Comparison of ENCODE assay signal across 26 cellular contexts in genomic region chr1:53093778-53094532, GRCh38. TPM values are rescaled to one million over a fixed set of nuclear protein-coding genes. Genes with fewer than 3 reads are reported as not detected.
"Had no signal": no experiment of that assay in that cellular context is flagged by ENCODE, and none has a peak within 500 bp of the region (broad histone marks: within the 10 kb centered on the region; RNA-seq: fewer than 3 reads in every experiment).

No MANE protein-coding gene starts in this region.

- H3K27me3 ChIP-seq: adrenal gland, dorsolateral prefrontal cortex had no signal

- H3K36me3 ChIP-seq: adrenal gland had no signal

- H3K9me3 Mint-ChIP-seq: activated T-cell treated with anti-CD3 and anti-CD28 coated beads, Interleukin-2, amount 50 U/mL, for 24 hours; activated T-helper 17 cell treated with anti-CD3 and anti-CD28 coated beads, Interleukin-2, amount 50 U/mL, for 72 hours; effector memory CD8-positive, alpha-beta T cell; nephron; T-cell; T-helper 2 cell treated with Interferon-gamma antibody and Interleukin-4, amounts not matched to agents 5 μg/mL and 100 μg/mL, for 36 hours had no signal

- H3K27ac ChIP-seq: adrenal gland had no signal

- H3K27ac Mint-ChIP-seq: activated naive CD8-positive, alpha-beta T cell; activated T-cell treated with anti-CD3 and anti-CD28 coated beads, Interleukin-2, amount 50 U/mL, for 24 hours; activated T-helper 17 cell treated with anti-CD3 and anti-CD28 coated beads, Interleukin-2, amount 50 U/mL, for 72 hours; effector memory CD8-positive, alpha-beta T cell; nephron; progenitor cell of endocrine pancreas; T-cell; T-helper 2 cell treated with Interferon-gamma antibody and Interleukin-4, amounts not matched to agents 5 μg/mL and 100 μg/mL, for 36 hours had no signal

- H3K9me3 ChIP-seq: adrenal gland had no signal

- H3K4me1 ChIP-seq: adrenal gland had no signal

- ATAC-seq: activated T-helper 17 cell treated with anti-CD3 and anti-CD28 coated beads, Interleukin-2, amount 50 U/mL, for 72 hours; effector memory CD8-positive, alpha-beta T cell; esophagus mucosa; left ventricle myocardium superior; stimulated activated naive CD8-positive, alpha-beta T cell treated with anti-CD3 and anti-CD28 coated beads, Interleukin-15, Interleukin-2, amounts not matched to agents 100 U/mL and 50 U/mL, for 24 hours; T-cell had no signal

- H3K36me3 Mint-ChIP-seq: activated naive CD8-positive, alpha-beta T cell; T-cell had no signal

- H3K4me3 Mint-ChIP-seq: activated naive CD8-positive, alpha-beta T cell; activated T-cell treated with anti-CD3 and anti-CD28 coated beads, Interleukin-2, amount 50 U/mL, for 24 hours; activated T-helper 17 cell treated with anti-CD3 and anti-CD28 coated beads, Interleukin-2, amount 50 U/mL, for 72 hours; effector memory CD8-positive, alpha-beta T cell; nephron; T-cell; T-helper 2 cell treated with Interferon-gamma antibody and Interleukin-4, amounts not matched to agents 5 μg/mL and 100 μg/mL, for 36 hours had no signal

- H3K27me3 Mint-ChIP-seq: activated naive CD8-positive, alpha-beta T cell; activated T-cell treated with anti-CD3 and anti-CD28 coated beads, Interleukin-2, amount 50 U/mL, for 24 hours; activated T-helper 17 cell treated with anti-CD3 and anti-CD28 coated beads, Interleukin-2, amount 50 U/mL, for 72 hours; effector memory CD8-positive, alpha-beta T cell; T-cell had no signal

- H3K4me3 ChIP-seq: adrenal gland, dorsolateral prefrontal cortex had no signal

- H3K4me1 Mint-ChIP-seq: activated T-helper 17 cell treated with anti-CD3 and anti-CD28 coated beads, Interleukin-2, amount 50 U/mL, for 72 hours; nephron; T-cell had no signal

- DNase-seq: activated CD4-positive, alpha-beta T cell treated with anti-CD3 and anti-CD28 coated beads for 1 hour; activated naive CD4-positive, alpha-beta T cell; activated T-cell treated with anti-CD3 and anti-CD28 coated beads, Interleukin-2, amount 50 U/mL, for 24 hours; adrenal gland; central memory CD4-positive, alpha-beta T cell; dorsolateral prefrontal cortex; effector memory CD8-positive, alpha-beta T cell; hippocampal formation; kidney glomerular epithelial cell; left ventricle myocardium superior; mammary epithelial cell; stimulated activated CD4-positive, alpha-beta T cell treated with anti-CD3 and anti-CD28 coated beads, Interleukin-12 subunit alpha, Interleukin-12 subunit beta, amount 100 ng/mL, for 4 hours; stimulated activated CD4-positive, alpha-beta T cell treated with anti-CD3 and anti-CD28 coated beads, Interleukin-4, amount 100 ng/mL, for 4 hours; stimulated activated naive CD8-positive, alpha-beta T cell treated with anti-CD3 and anti-CD28 coated beads, Interleukin-15, Interleukin-2, amounts not matched to agents 100 U/mL and 50 U/mL, for 24 hours; T-cell had no signal

RNA-seq across cellular contexts. Expression of gene PODN, which starts 31.9 kb away (rescaled TPM):
- total RNA-seq: activated T-helper 17 cell treated with anti-CD3 and anti-CD28 coated beads, Interleukin-2, amount 50 U/mL, for 72 hours; mammary epithelial cell had no signal
- polyA plus RNA-seq: mammary epithelial cell had no signal

RNA-seq across cellular contexts. Expression of gene SLC1A7, which starts 48.5 kb away (rescaled TPM):
- total RNA-seq: activated T-helper 17 cell treated with anti-CD3 and anti-CD28 coated beads, Interleukin-2, amount 50 U/mL, for 72 hours; astrocyte; endothelial cell of umbilical vein; esophagus mucosa; frontal cortex; mammary epithelial cell; osteocyte; progenitor cell of endocrine pancreas; urinary bladder had no signal
- polyA plus RNA-seq: endothelial cell of umbilical vein, mammary epithelial cell had no signal
